Comparison of ENCODE assay signal across 18 cellular contexts in the genomic region with DNA sequence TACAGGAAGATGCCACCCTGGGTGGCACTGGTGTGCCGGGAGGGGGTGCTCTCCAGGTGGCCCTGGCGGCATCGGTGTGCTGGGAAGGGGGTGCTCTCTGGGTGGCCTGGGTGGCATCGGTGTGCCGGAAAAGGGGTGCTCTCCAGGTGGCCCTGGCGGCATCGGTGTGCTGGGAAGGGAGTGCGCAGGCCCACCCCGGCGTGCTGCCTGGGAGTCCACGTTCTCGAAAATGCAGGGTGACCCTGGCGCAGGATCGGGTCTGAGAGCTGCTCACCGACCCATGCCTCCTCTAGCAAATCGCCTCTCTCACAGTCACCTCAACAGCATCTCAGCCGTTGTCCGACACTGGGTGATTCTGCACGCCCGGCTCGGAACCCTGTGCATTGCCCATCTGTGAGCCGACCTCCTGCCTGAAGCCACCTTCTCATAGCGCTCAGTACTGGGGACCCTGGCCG. TPM values are rescaled to one million over a fixed set of nuclear protein-coding genes. Genes with fewer than 3 reads are reported as not detected.
DNase-seq lines count a peak whose midpoint lies in the region; ATAC-seq and TF ChIP-seq lines count a peak whose summit lies in the region.
"Had no signal": no experiment of that assay in that cellular context is flagged by ENCODE, and none has a peak within 500 bp of the region (broad histone marks: within the 10 kb centered on the region; RNA-seq: fewer than 3 reads in every experiment).

No MANE protein-coding gene starts in this region.

- H3K9me3 Mint-ChIP-seq in HFFc6: peaks cover 12% of the 10 kb centered on the region
- H3K9me3 Mint-ChIP-seq in effector memory CD8-positive, alpha-beta T cell: peaks cover 3 to 11% of the 10 kb centered on the region in 2 donors

- intact Hi-C loops in sciatic nerve (cut with DNase I): no loop called here

- H3K27me3 Mint-ChIP-seq in HFFc6 (ENCODE audit: insufficient read depth): peaks cover 6% of the 10 kb centered on the region
- H3K27me3 Mint-ChIP-seq in effector memory CD8-positive, alpha-beta T cell: no peaks in the 10 kb centered on the region

- peaks cover 46% of the 10 kb centered on the region for H3K36me3 Mint-ChIP-seq in HFFc6 (ENCODE audit: low read depth)
- H3K36me3 Mint-ChIP-seq in effector memory CD8-positive, alpha-beta T cell (ENCODE audit: insufficient read depth): peaks cover 69% of the 10 kb centered on the region
- H3K36me3 Mint-ChIP-seq: type B pancreatic cell had no signal

- DNase-seq in activated T-cell treated with anti-CD3 and anti-CD28 coated beads, Interleukin-2, amount 50 U/mL, for 1 hour: peak; percentile 16
- no peak for DNase-seq in activated T-cell treated with anti-CD3 and anti-CD28 coated beads, Interleukin-2, amount 50 U/mL, for 48 hours
- DNase-seq in HFFc6 (no peak), sciatic nerve (ENCODE audit: low spot score) (peak; percentile 52), NCI-H187 treated with DMSO at 0.1 percent for 48 hours (lab: John Stamatoyannopoulos, UW) (no peak), NCI-H2227 (lab: John Stamatoyannopoulos, UW; ENCODE audit: unreplicated experiment) (no peak), NK-92 (lab: John Stamatoyannopoulos, UW; ENCODE audit: unreplicated experiment) (no peak)
- no peak for DNase-seq in effector memory CD8-positive, alpha-beta T cell
- DNase-seq: activated CD4-positive, alpha-beta T cell treated with anti-CD3 and anti-CD28 coated beads, Interleukin-2, amount 50 U/mL, for 48 hours; caudate nucleus; effector CD8-positive, alpha-beta T cell; NCI-H2081; NCI-H524 treated with DMSO at 0.1 percent for 48 hours; nucleus accumbens; stimulated activated CD4-positive, alpha-beta T cell treated with anti-CD3 and anti-CD28 coated beads, Interleukin-4, amount 100 ng/mL, for 4 hours had no signal

- H3K4me3 Mint-ChIP-seq in HFFc6: no peak overlapping the region
- peak overlapping the region; percentile 64 to 73 for H3K4me3 Mint-ChIP-seq in effector memory CD8-positive, alpha-beta T cell
- H3K4me3 Mint-ChIP-seq: type B pancreatic cell had no signal

- H3K27ac Mint-ChIP-seq in HFFc6: peak overlapping the region; percentile 19; the same call in 1 of the 2 replicates
- H3K27ac Mint-ChIP-seq in effector memory CD8-positive, alpha-beta T cell: peak overlapping the region; percentile 83 to 93
- H3K27ac Mint-ChIP-seq: type B pancreatic cell had no signal

- no peak for TF ChIP-seq CTCF in HFFc6 (IDR thresholded peaks at IDR 0.05)

- no peak for ATAC-seq in effector memory CD8-positive, alpha-beta T cell (replicated peaks)
- ATAC-seq in sciatic nerve: no peak
- ATAC-seq: A549, SK-N-SH treated with all-trans-retinoic acid at 6 μM for 48 hours had no signal

- H3K4me1 Mint-ChIP-seq in HFFc6 (ENCODE audit: low read depth): peaks cover 58% of the 10 kb centered on the region
- H3K4me1 Mint-ChIP-seq in effector memory CD8-positive, alpha-beta T cell (ENCODE audit: low read depth in 2 of 2): peaks cover 58 to 76% of the 10 kb centered on the region in 2 donors

RNA-seq across cellular contexts. Expression of a gene that starts 36.4 kb away (rescaled TPM):
- total RNA-seq in HFFc6 (2021; fragmentation: NEBNext Ultra II Directional; extraction: Animal tissue kit (Norgen Biotek cat#: 25700)): 10 to 100 TPM; 31.6 to 37.6 (median 33.1) TPM
- 47.6 TPM for total RNA-seq in sciatic nerve

Comparison
In these comparisons a context has a peak if more than half of its experiments do, and no peak if none do; other contexts are left out.
1. DNase-seq: peak in activated T-cell treated with anti-CD3 and anti-CD28 coated beads, Interleukin-2, amount 50 U/mL, for 1 hour (single experiment) and sciatic nerve (single experiment); none in activated T-cell treated with anti-CD3 and anti-CD28 coated beads, Interleukin-2, amount 50 U/mL, for 48 hours (0 of 2), HFFc6 (single experiment), effector memory CD8-positive, alpha-beta T cell (0 of 3), NCI-H187 treated with DMSO at 0.1 percent for 48 hours (single experiment), NCI-H2227 (single experiment) and NK-92 (single experiment).